ENCODE assay signal across 32 cellular contexts in the genomic region with DNA sequence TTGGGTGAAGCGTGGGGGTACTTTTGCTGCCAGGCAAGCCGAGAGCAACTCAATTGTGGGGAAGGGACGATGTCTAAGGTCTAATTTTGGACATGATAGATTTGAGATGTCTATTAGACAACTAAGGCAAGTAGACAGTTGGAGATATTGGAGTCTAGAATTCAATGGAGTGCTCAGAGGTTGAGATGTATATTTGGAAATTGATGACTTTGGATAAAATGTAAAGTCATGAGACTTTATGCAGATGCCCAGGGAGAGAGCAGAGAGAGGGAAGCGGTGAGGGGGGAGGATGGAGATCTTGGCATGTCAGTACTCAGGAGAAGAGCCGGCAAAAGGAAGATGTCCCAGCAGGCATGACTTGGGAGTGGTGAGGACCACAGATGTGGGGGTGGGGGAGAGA. TPM values are rescaled to one million over a fixed set of nuclear protein-coding genes. Genes with fewer than 3 reads are reported as not detected.
"Had no signal": no experiment of that assay in that cellular context is flagged by ENCODE, and none has a peak within 500 bp of the region (broad histone marks: within the 10 kb centered on the region; RNA-seq: fewer than 3 reads in every experiment).

No MANE protein-coding gene starts in this region.

- H3K36me3 Mint-ChIP-seq: immature natural killer cell; mesothelial cell of epicardium; naive B cell; natural killer cell; neural progenitor cell; stimulated activated memory B cell treated with anti-CD40 and anti-IgM and Interleukin-4, amounts not matched to agents 10 μg/mL and 1 μg/mL and 100 μg/mL, for 72 hours; type B pancreatic cell had no signal

- H2AFZ ChIP-seq: neural progenitor cell had no signal

- H3K27me3 ChIP-seq: neural progenitor cell, ovary, sigmoid colon, tibial nerve, vagina had no signal

- FAIRE-seq: islet of Langerhans, small intestine had no signal

- H3K27me3 Mint-ChIP-seq: stimulated activated memory B cell treated with anti-CD40 and anti-IgM and Interleukin-4, amounts not matched to agents 10 μg/mL and 1 μg/mL and 100 μg/mL, for 72 hours had no signal

- H3K27ac Mint-ChIP-seq: immature natural killer cell; mesothelial cell of epicardium; naive B cell; natural killer cell; nephron progenitor cell; neural progenitor cell; progenitor cell of endocrine pancreas; stimulated activated memory B cell treated with anti-CD40 and anti-IgM and Interleukin-4, amounts not matched to agents 10 μg/mL and 1 μg/mL and 100 μg/mL, for 72 hours; stimulated activated naive CD8-positive, alpha-beta T cell treated with anti-CD3 and anti-CD28 coated beads, Interleukin-15, amount 100 ng/mL, for 72 hours; type B pancreatic cell had no signal

- H3K9ac ChIP-seq: neural progenitor cell had no signal

- H3K27ac ChIP-seq: left ventricle myocardium inferior, neural progenitor cell, ovary, sigmoid colon, spleen, tibial nerve, vagina had no signal

- H3K9me3 Mint-ChIP-seq: immature natural killer cell; mesothelial cell of epicardium; naive B cell; natural killer cell; nephron progenitor cell; neural progenitor cell; stimulated activated memory B cell treated with anti-CD40 and anti-IgM and Interleukin-4, amounts not matched to agents 10 μg/mL and 1 μg/mL and 100 μg/mL, for 72 hours; stimulated activated naive CD8-positive, alpha-beta T cell treated with anti-CD3 and anti-CD28 coated beads, Interleukin-15, amount 100 ng/mL, for 72 hours; type B pancreatic cell had no signal

- H3K4me2 ChIP-seq: neural progenitor cell had no signal

- H3K4me1 Mint-ChIP-seq: immature natural killer cell had no signal

- DNase-seq: hypothalamus; immature natural killer cell; left ventricle myocardium inferior; mesendoderm; naive B cell; natural killer cell; nephron progenitor cell; ovary; retina; sigmoid colon; small intestine; stimulated activated CD4-positive, alpha-beta T cell treated with anti-CD3 and anti-CD28 coated beads, Interleukin-1b, Interleukin-23, amount 100 ng/mL, for 48 hours; stimulated activated CD4-positive, alpha-beta T cell treated with anti-CD3 and anti-CD28 coated beads, Interleukin-2, amount 100 ng/mL, for 48 hours; stimulated activated CD4-positive, alpha-beta T cell treated with anti-CD3 and anti-CD28 coated beads, Interleukin-4, amount 100 ng/mL, for 4 hours; stimulated activated CD8-positive, alpha-beta memory T cell treated with anti-CD3 and anti-CD28 coated beads, Interleukin-4, amount 100 ng/mL, for 48 hours; stimulated activated naive CD4-positive, alpha-beta T cell treated with Interleukin-2 at 50 U/mL for 16 hours; stimulated activated naive CD8-positive, alpha-beta T cell treated with anti-CD3 and anti-CD28 coated beads, Interleukin-15, amount 100 ng/mL, for 72 hours; substantia nigra had no signal

- H3K4me3 Mint-ChIP-seq: immature natural killer cell; mesothelial cell of epicardium; naive B cell; natural killer cell; nephron progenitor cell; neural progenitor cell; stimulated activated memory B cell treated with anti-CD40 and anti-IgM and Interleukin-4, amounts not matched to agents 10 μg/mL and 1 μg/mL and 100 μg/mL, for 72 hours; stimulated activated naive CD8-positive, alpha-beta T cell treated with anti-CD3 and anti-CD28 coated beads, Interleukin-15, amount 100 ng/mL, for 72 hours; type B pancreatic cell had no signal

- H3K9me3 ChIP-seq: left ventricle myocardium inferior, ovary, sigmoid colon, spleen, tibial nerve, vagina had no signal

- H3K36me3 ChIP-seq: left ventricle myocardium inferior, neural progenitor cell, ovary, sigmoid colon, spleen, tibial nerve, vagina had no signal

- ATAC-seq: natural killer cell; right cardiac atrium; stimulated activated memory B cell treated with anti-CD40 and anti-IgM and Interleukin-4, amounts not matched to agents 10 μg/mL and 1 μg/mL and 100 μg/mL, for 72 hours; stimulated activated naive CD8-positive, alpha-beta T cell treated with anti-CD3 and anti-CD28 coated beads, Interleukin-15, amount 100 ng/mL, for 72 hours had no signal

- H3K4me1 ChIP-seq: neural progenitor cell had no signal

- H3K4me3 ChIP-seq: left ventricle myocardium inferior, lung, neural progenitor cell, ovary, sigmoid colon, spleen, tibial nerve, vagina had no signal

RNA-seq across cellular contexts. Expression of gene MYLK2, which starts 6.9 kb away (rescaled TPM):
- total RNA-seq: mononuclear cell, vagina had no signal
- polyA plus RNA-seq: immature natural killer cell, urinary bladder had no signal

RNA-seq across cellular contexts. Expression of gene FOXS1, which starts 19.3 kb away (rescaled TPM):
- total RNA-seq: mononuclear cell, natural killer cell, progenitor cell of endocrine pancreas, sigmoid colon, vagina had no signal
- polyA plus RNA-seq: immature natural killer cell had no signal

RNA-seq across cellular contexts. Expression of gene DUSP15, which starts 44.3 kb away (rescaled TPM):
- total RNA-seq: mononuclear cell, natural killer cell had no signal
- polyA plus RNA-seq: immature natural killer cell had no signal

RNA-seq across cellular contexts. Expression of gene TTLL9, which starts 44.4 kb away (rescaled TPM):
- total RNA-seq: kidney epithelial cell, mononuclear cell, natural killer cell, vagina had no signal
